9 cellular contexts compared by ENCODE assay signal in the genomic region with DNA sequence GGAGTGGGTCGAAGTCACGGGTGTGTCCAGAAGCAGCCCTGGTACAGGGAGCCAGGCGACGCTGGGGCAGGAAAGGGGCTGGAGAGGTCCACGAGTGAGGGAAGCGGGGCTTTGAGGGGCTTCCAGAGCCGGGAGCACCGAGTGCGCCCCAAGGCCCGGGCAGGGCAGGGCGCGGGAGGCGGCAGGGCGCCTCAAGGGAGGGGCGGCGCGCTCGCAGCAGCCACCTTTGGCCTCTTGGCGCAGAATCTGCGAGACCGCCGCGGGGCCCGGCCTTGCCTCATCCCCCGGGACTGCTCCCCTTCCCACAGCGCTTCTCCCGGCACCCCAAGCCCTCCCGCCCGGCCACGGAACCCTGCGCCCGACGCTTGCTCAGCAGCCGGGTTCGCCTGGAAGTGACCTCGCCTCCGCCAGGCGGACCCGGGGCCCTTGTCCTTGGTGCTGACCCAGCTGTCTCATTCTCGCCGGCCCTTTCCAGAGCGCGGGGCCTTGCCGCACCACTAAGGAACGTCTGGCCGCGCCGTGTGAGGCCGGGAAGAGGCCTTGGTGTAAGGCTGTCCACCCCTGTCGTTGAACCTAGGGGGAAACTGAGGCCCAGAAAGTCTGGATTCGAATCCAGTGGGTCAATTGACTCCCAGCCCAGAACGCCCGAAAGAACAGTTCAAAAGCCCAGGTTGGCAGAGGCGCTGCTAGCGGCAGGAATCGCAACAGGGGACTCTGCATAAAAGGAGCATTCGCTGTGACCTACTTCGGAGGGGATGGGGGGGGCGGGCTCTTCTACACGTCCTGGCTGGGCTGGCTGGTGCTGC. TPM values are rescaled to one million over a fixed set of nuclear protein-coding genes. Genes with fewer than 3 reads are reported as not detected.
A peak's percentile ranks its signal among the peaks of the same experiment; 100 is the strongest.
DNase-seq lines count a peak whose midpoint lies in the region; ATAC-seq, FAIRE-seq and TF ChIP-seq lines count a peak whose summit lies in the region.
"Had no signal": no experiment of that assay in that cellular context is flagged by ENCODE, and none has a peak within 500 bp of the region (broad histone marks: within the 10 kb centered on the region; RNA-seq: fewer than 3 reads in every experiment).

No MANE protein-coding gene starts in this region.

- H3K27ac ChIP-seq in SJSA1 (no peak overlapping the region), brain microvascular endothelial cell (no peak overlapping the region)
- H3K27ac ChIP-seq: tibial nerve had no signal

- TF ChIP-seq CTCF in brain microvascular endothelial cell (IDR thresholded peaks at IDR 0.05; ENCODE audit: low read depth, low read length, missing control alignments), result peak; percentile 5

- H3K4me1 ChIP-seq in SJSA1 (replicated peaks) (peaks cover 16% of the 10 kb centered on the region), iPS-15b (ENCODE audit: control insufficient read depth, insufficient read depth, low read length) (peaks cover 4% of the 10 kb centered on the region)

- ATAC-seq in HG03342 (IDR thresholded peaks at IDR 0.05; ENCODE audit: unreplicated experiment), result peak; percentile 24

- in situ Hi-C loops in brain microvascular endothelial cell (cut with HindIII; ENCODE audit: low pct_ligation_motif_present, low sequenced_read_pairs), result no loop called here

- H3K9me3 ChIP-seq in SJSA1 (replicated peaks), result no peaks in the 10 kb centered on the region
- no peaks in the 10 kb centered on the region for H3K9me3 ChIP-seq in iPS-15b (ENCODE audit: control insufficient read depth, insufficient read depth, low read length)
- H3K9me3 ChIP-seq: tibial nerve had no signal

- no peak for FAIRE-seq in GM19239 (lab: Jason Lieb, UNC)

- H3K9ac ChIP-seq in iPS-15b (ENCODE audit: low read depth, low read length), result no peak overlapping the region

- H3K4me3 ChIP-seq in SJSA1, result no peak overlapping the region
- H3K4me3 ChIP-seq in brain microvascular endothelial cell (ENCODE audit: low read depth, low read length), result peak overlapping the region; percentile 54
- H3K4me3 ChIP-seq in iPS-15b (ENCODE audit: low read depth, low read length), result peak overlapping the region; percentile 67
- peak overlapping the region; percentile 53 for H3K4me3 ChIP-seq in skeletal muscle cell (ENCODE audit: low read depth, low read length)

- peaks cover 55% of the 10 kb centered on the region for H3K27me3 ChIP-seq in SJSA1 (replicated peaks)
- peaks cover 13% of the 10 kb centered on the region for H3K27me3 ChIP-seq in brain microvascular endothelial cell (replicated peaks)
- H3K27me3 ChIP-seq in iPS-15b (ENCODE audit: control insufficient read depth, insufficient read depth, low read length), result peaks cover 49% of the 10 kb centered on the region

- DNase-seq in C1 segment of cervical spinal cord (lab: John Stamatoyannopoulos, UW), result peak in 11 of 14 donors; percentile 20 to 80 (median 62)
- DNase-seq in GM19239 (ENCODE audit: insufficient read length, low spot score), result peak; percentile 29
- DNase-seq in SJSA1 (ENCODE audit: low read depth in 1 of 2, low spot score in 2 of 2), result peak; percentile 28 to 63
- DNase-seq in brain microvascular endothelial cell, result peak; percentile 55
- peak; percentile 19 for DNase-seq in skeletal muscle cell (ENCODE audit: low read depth)
- DNase-seq in GM19240 (ENCODE audit: insufficient read length, low spot score), result no peak

- H3K36me3 ChIP-seq in SJSA1, result no peaks in the 10 kb centered on the region
- H3K36me3 ChIP-seq in brain microvascular endothelial cell (replicated peaks), result no peaks in the 10 kb centered on the region
- H3K36me3 ChIP-seq in iPS-15b (ENCODE audit: control insufficient read depth, insufficient read depth, low read length), result no peaks in the 10 kb centered on the region
- H3K36me3 ChIP-seq: tibial nerve had no signal

RNA-seq across cellular contexts. Expression of a gene that starts 0.6 kb away (rescaled TPM):
- total RNA-seq in SJSA1 (2014; rRNA removed; shearing (Covaris generic)), result 0.05 TPM in 1 of 2 replicates, not detected in the other
